23 cellular contexts compared by ENCODE assay signal in genomic region chr20:61478611-61479305, GRCh38.
A peak's percentile ranks its signal among the peaks of the same experiment; 100 is the strongest.
DNase-seq lines count a peak whose midpoint lies in the region; ATAC-seq, FAIRE-seq and TF ChIP-seq lines count a peak whose summit lies in the region.
"Had no signal": no experiment of that assay in that cellular context is flagged by ENCODE, and none has a peak within 500 bp of the region (broad histone marks: within the 10 kb centered on the region; RNA-seq: fewer than 3 reads in every experiment).

No MANE protein-coding gene starts in this region.

- in situ Hi-C loops in K562 (cut with MboI): no loop called here

- H3K27ac ChIP-seq in BLaER1 (peak overlapping the region; percentile 12; the same call in 1 of the 2 replicates), H9 (ENCODE audit: insufficient read length, low read depth, low read length) (no peak overlapping the region), OCI-LY7 (ENCODE audit: low read depth, low read length, poor library complexity, severe bottlenecking) (no peak overlapping the region), K562 (ENCODE audit: extremely low read depth, low read depth, low read length) (no peak overlapping the region), esophagus squamous epithelium (no peak overlapping the region), aorta (ENCODE audit: low read depth in 1 of 2, low read length in 2 of 2) (no peak overlapping the region)
- H3K27ac ChIP-seq: 22Rv1 had no signal

- H2BK20ac ChIP-seq in H9 (ENCODE audit: low read depth, low read length, poor library complexity, severe bottlenecking): no peak overlapping the region

- peaks cover 8 to 9% of the 10 kb centered on the region in 2 experiments for H3K9me3 Mint-ChIP-seq in H9

- no peak for TF ChIP-seq POLR2A in K562 (conservative IDR thresholded peaks at IDR 0.05)
- no peak for TF ChIP-seq POLR2A in esophagus squamous epithelium (IDR thresholded peaks at IDR 0.05)

- H3K4ac ChIP-seq in H9 (ENCODE audit: low read depth, low read length): no peak overlapping the region

- ATAC-seq in K562 (no peak), aorta (ENCODE audit: low FRiP score) (no peak), left ventricle myocardium superior (no peak)
- ATAC-seq: GM12878, HCT116 had no signal

- H3K9me3 ChIP-seq in BLaER1: peaks cover 4% of the 10 kb centered on the region; the same call in 1 of the 2 replicates
- H3K9me3 ChIP-seq in H9 (ENCODE audit: control insufficient read depth, low read depth, low read length): no peaks in the 10 kb centered on the region
- H3K9me3 ChIP-seq in OCI-LY7 (ENCODE audit: low read length): no peaks in the 10 kb centered on the region
- H3K9me3 ChIP-seq in K562 (replicated peaks; ENCODE audit: control insufficient read depth, insufficient read depth, low read depth, low read length): no peaks in the 10 kb centered on the region
- H3K9me3 ChIP-seq in esophagus squamous epithelium: peaks cover 0 to 5% (median 0%) of the 10 kb centered on the region in 3 donors
- peaks cover 1% of the 10 kb centered on the region for H3K9me3 ChIP-seq in aorta (ENCODE audit: control insufficient read depth, low read length)

- H4K20me1 ChIP-seq in BLaER1 (no peaks in the 10 kb centered on the region), H9 (ENCODE audit: control insufficient read depth, insufficient read depth, insufficient read length) (peaks cover 3% of the 10 kb centered on the region), OCI-LY7 (ENCODE audit: insufficient read depth, low read length) (no peaks in the 10 kb centered on the region), K562 (replicated peaks; ENCODE audit: control insufficient read depth, insufficient read depth, low read length) (0 out of 2 replicates have a peak, but pooled peaks cover 6% of the 10 kb centered on the region)

- peaks cover 15 to 21% of the 10 kb centered on the region in 2 experiments for H3K4me1 Mint-ChIP-seq in H9
- H3K4me1 Mint-ChIP-seq: B cell had no signal

- H3T11ph ChIP-seq in H9 (ENCODE audit: low read length): no peak overlapping the region

- no peak overlapping the region for H4K91ac ChIP-seq in H9 (ENCODE audit: insufficient read length, low read depth, low read length)

- H2BK5ac ChIP-seq in H9 (ENCODE audit: insufficient read length, low read length): no peak overlapping the region

- no peak overlapping the region for H4K5ac ChIP-seq in H9 (ENCODE audit: insufficient read length, low read depth, low read length)

- H3K18ac ChIP-seq in H9 (ENCODE audit: insufficient read length, low read depth, low read length): no peak overlapping the region

- H2BK120ac ChIP-seq in H9 (ENCODE audit: low read depth, low read length, poor library complexity, severe bottlenecking): no peak overlapping the region

- DNase-seq in H9 (peak; percentile 3), OCI-LY7 (ENCODE audit: low spot score) (no peak), K562 (ENCODE audit: extremely low read depth in 1 of 4, low spot score in 3 of 4) (no peak), esophagus squamous epithelium (lab: John Stamatoyannopoulos, UW) (no peak), aorta (no peak), ureter (ENCODE audit: low spot score) (no peak), left ventricle myocardium superior (no peak)
- DNase-seq: C1 segment of cervical spinal cord; Caco-2; CD4-positive, alpha-beta memory T cell; DMS153; DMS79; EL; GDM1; GOT3; H7; HFFc6 had no signal

- no peak for FAIRE-seq in K562 (lab: Jason Lieb, UNC)
- FAIRE-seq: A204.1, GM12878 had no signal

- H3K4me1 ChIP-seq in BLaER1: peaks cover 42% of the 10 kb centered on the region
- H3K4me1 ChIP-seq in H9 (ENCODE audit: insufficient read depth, low read length): no peaks in the 10 kb centered on the region
- H3K4me1 ChIP-seq in OCI-LY7 (ENCODE audit: insufficient read depth, low read length, poor library complexity, severe bottlenecking): peaks cover 11% of the 10 kb centered on the region
- no peaks in the 10 kb centered on the region for H3K4me1 ChIP-seq in K562 (replicated peaks in 1 of 2; ENCODE audit: control insufficient read depth in 2 of 2, insufficient read depth in 2 of 2, low read length in 2 of 2)
- H3K4me1 ChIP-seq in esophagus squamous epithelium: peaks cover 0 to 11% (median 0%) of the 10 kb centered on the region in 3 donors
- no peaks in the 10 kb centered on the region for H3K4me1 ChIP-seq in aorta (ENCODE audit: control insufficient read depth in 1 of 2, insufficient read depth in 2 of 2, low read length in 2 of 2)
- H3K4me1 ChIP-seq: Caco-2 had no signal

- H3K36me3 ChIP-seq in BLaER1: no peaks in the 10 kb centered on the region
- no peaks in the 10 kb centered on the region for H3K36me3 ChIP-seq in OCI-LY7 (ENCODE audit: insufficient read depth, low read length)
- H3K36me3 ChIP-seq in K562 (ENCODE audit: control insufficient read depth, insufficient read depth, low read length): no peaks in the 10 kb centered on the region
- H3K36me3 ChIP-seq in esophagus squamous epithelium: no peaks in the 10 kb centered on the region
- H3K36me3 ChIP-seq in aorta (ENCODE audit: control insufficient read depth in 1 of 2, insufficient read depth in 2 of 2, low read length in 1 of 2): no peaks in the 10 kb centered on the region

- no peaks in the 10 kb centered on the region for H3K23me2 ChIP-seq in H9 (ENCODE audit: insufficient read length, low read depth, low read length, poor library complexity, severe bottlenecking)

- H2AK5ac ChIP-seq in H9 (ENCODE audit: insufficient read length, low read length): no peak overlapping the region

- POLR2A ChIA-PET in OCI-LY7 (lab: Charles Lee) (no interaction called here), K562 (lab: Yijun Ruan, JAX) (no interaction called here)

- no peak overlapping the region for H3K4me3 ChIP-seq in BLaER1
- no peak overlapping the region for H3K4me3 ChIP-seq in OCI-LY7 (ENCODE audit: low read depth, low read length, poor library complexity, severe bottlenecking)
- no peak overlapping the region for H3K4me3 ChIP-seq in K562
- H3K4me3 ChIP-seq in esophagus squamous epithelium: no peak overlapping the region
- H3K4me3 ChIP-seq in aorta (ENCODE audit: low read length in 2 of 2): no peak overlapping the region
- H3K4me3 ChIP-seq: GM12878 had no signal

- H3K56ac ChIP-seq in H9 (ENCODE audit: insufficient read length, low read depth, low read length): no peak overlapping the region

- CTCF ChIA-PET in OCI-LY7 (lab: Charles Lee; ENCODE audit: unreplicated experiment): no interaction called here
- CTCF ChIA-PET in K562 (lab: Yijun Ruan, JAX; ENCODE audit: low intra/inter-chr PET ratio): no interaction called here

- no peak overlapping the region for H3K23ac ChIP-seq in H9 (ENCODE audit: insufficient read length, low read depth, low read length)

- no peak overlapping the region for H2BK12ac ChIP-seq in H9 (ENCODE audit: insufficient read length, low read depth, low read length)

- intact Hi-C loops in OCI-LY7 (cut with micrococcal nuclease; ENCODE audit: unreplicated experiment) (no loop called here), K562 (cut with micrococcal nuclease) (no loop called here), esophagus squamous epithelium (cut with DNase I) (no loop called here), aorta (cut with DNase I) (no loop called here), left ventricle myocardium superior (cut with micrococcal nuclease) (no loop called here)

- no peak for TF ChIP-seq RAD21 in K562 (CRISPR knock-in tag; conservative IDR thresholded peaks at IDR 0.05 in 1 of 2, IDR thresholded peaks at IDR 0.05 in 1 of 2)

- no peak for TF ChIP-seq CTCF in H9 (conservative IDR thresholded peaks at IDR 0.05)
- no peak for TF ChIP-seq CTCF in OCI-LY7 (conservative IDR thresholded peaks at IDR 0.05; ENCODE audit: low read length)
- TF ChIP-seq CTCF in K562 (IDR thresholded peaks at IDR 0.05 in 2 of 3, conservative IDR thresholded peaks at IDR 0.05 in 1 of 3; ENCODE audit: insufficient read depth in 2 of 3, low read depth in 1 of 3, low read length in 3 of 3): no peak
- TF ChIP-seq CTCF in esophagus squamous epithelium (IDR thresholded peaks at IDR 0.05): no peak

- no peak overlapping the region for H3K27ac Mint-ChIP-seq in H9
- H3K27ac Mint-ChIP-seq: B cell; CD4-positive, alpha-beta memory T cell; HFFc6 had no signal

- TF ChIP-seq EP300 in K562 (IDR thresholded peaks at IDR 0.05; ENCODE audit: low read length): no peak

- no peak overlapping the region for H2BK15ac ChIP-seq in H9 (ENCODE audit: low read depth, low read length)

- H3K9ac ChIP-seq in BLaER1 (no peak overlapping the region), H9 (ENCODE audit: extremely low read depth, insufficient read length, low read length) (no peak overlapping the region), K562 (ENCODE audit: insufficient read depth in 1 of 2, low read depth in 2 of 2, low read length in 2 of 2) (no peak overlapping the region)

- no peak overlapping the region for H4K8ac ChIP-seq in H9 (replicated peaks; ENCODE audit: insufficient read length, low read depth, low read length)

- H2AFZ ChIP-seq in H9 (ENCODE audit: low read length) (no peak overlapping the region), OCI-LY7 (ENCODE audit: low read length) (0 out of 2 replicates have a peak overlapping the region, but pooled peaks have one; percentile 29), K562 (ENCODE audit: low read depth, low read length) (no peak overlapping the region)

- H3K4me2 ChIP-seq in BLaER1 (peak overlapping the region; percentile 81), H9 (ENCODE audit: insufficient read depth, insufficient read length, low read length) (no peak overlapping the region), OCI-LY7 (ENCODE audit: low read length) (peak overlapping the region; percentile 35; the same call in 1 of the 2 replicates), K562 (ENCODE audit: insufficient read depth, low read length) (no peak overlapping the region)

- no peaks in the 10 kb centered on the region for H3K9me1 ChIP-seq in K562 (ENCODE audit: control insufficient read depth, insufficient read depth, low read length)

- H3K27me3 ChIP-seq in BLaER1: no peaks in the 10 kb centered on the region
- no peaks in the 10 kb centered on the region; the same call in 1 of the 2 replicates for H3K27me3 ChIP-seq in H9 (ENCODE audit: insufficient read depth, low read length)
- peaks cover 0 to 21% of the 10 kb centered on the region in 2 experiments; a peak in 2 of 5 replicates for H3K27me3 ChIP-seq in K562 (ENCODE audit: control insufficient read depth in 2 of 2, insufficient read depth in 2 of 2, low read length in 2 of 2)
- peaks cover 0 to 26% (median 0%) of the 10 kb centered on the region in 4 donors for H3K27me3 ChIP-seq in esophagus squamous epithelium
- no peaks in the 10 kb centered on the region for H3K27me3 ChIP-seq in aorta (ENCODE audit: control insufficient read depth in 1 of 2, insufficient read depth in 2 of 2, low read length in 1 of 2)

- no peak overlapping the region for H3K4me3 Mint-ChIP-seq in H9
- H3K4me3 Mint-ChIP-seq: B cell; CD4-positive, alpha-beta memory T cell; HFFc6 had no signal

- H3K36me3 Mint-ChIP-seq in H9 (ENCODE audit: insufficient read depth in 1 of 3, low read depth in 3 of 3): peaks cover 0 to 11% (median 6%) of the 10 kb centered on the region in 3 experiments; a peak in 5 of 7 replicates
- H3K36me3 Mint-ChIP-seq: CD4-positive, alpha-beta memory T cell had no signal

- H3K79me1 ChIP-seq in H9 (ENCODE audit: insufficient read depth, low read depth, low read length, poor library complexity, severe bottlenecking): no peaks in the 10 kb centered on the region

- no TSS peak for BruUV-seq in OCI-LY7 (replicated peaks; lab: Mats Ljungman, UMichigan)
- no TSS peak for BruUV-seq in K562 (replicated peaks; lab: Mats Ljungman, UMichigan)

- H3K9me2 ChIP-seq in OCI-LY7 (ENCODE audit: insufficient read depth, low read length): no peaks in the 10 kb centered on the region

- H3K27me3 Mint-ChIP-seq in H9 (ENCODE audit: low read depth): peaks cover 27% of the 10 kb centered on the region
- H3K27me3 Mint-ChIP-seq: B cell had no signal

- no peak overlapping the region for H3K14ac ChIP-seq in H9 (ENCODE audit: insufficient read depth, low read length)

- no CpG with 5 or more reads among the region's 13 CpGs for WGBS in H9 (ENCODE audit: extremely low coverage, insufficient read length, low lambda C conversion rate)
- WGBS in K562 (ENCODE audit: insufficient coverage, low coverage, missing lambda C conversion rate): 2% methylated on average over 13 of the region's 13 CpGs
- 75 to 79% methylated on average over 13 of the region's 13 CpGs for WGBS in esophagus squamous epithelium, 2 donors
- WGBS in aorta, 2 donors: 77 to 80% methylated on average over 13 of the region's 13 CpGs

- no peaks in the 10 kb centered on the region for H3K79me2 ChIP-seq in H9 (ENCODE audit: insufficient read depth, low read length)
- H3K79me2 ChIP-seq in OCI-LY7 (ENCODE audit: insufficient read depth, low read depth, low read length): no peaks in the 10 kb centered on the region
- no peaks in the 10 kb centered on the region for H3K79me2 ChIP-seq in K562 (ENCODE audit: control insufficient read depth, insufficient read depth, low read length)

Comparison
In these comparisons a context has a peak if more than half of its experiments do, and no peak if none do; other contexts are left out.
1. H3K4me2 ChIP-seq: peak in BLaER1 (single experiment) and OCI-LY7 (single experiment); none in H9 (single experiment) and K562 (single experiment).